In the genomic region with DNA sequence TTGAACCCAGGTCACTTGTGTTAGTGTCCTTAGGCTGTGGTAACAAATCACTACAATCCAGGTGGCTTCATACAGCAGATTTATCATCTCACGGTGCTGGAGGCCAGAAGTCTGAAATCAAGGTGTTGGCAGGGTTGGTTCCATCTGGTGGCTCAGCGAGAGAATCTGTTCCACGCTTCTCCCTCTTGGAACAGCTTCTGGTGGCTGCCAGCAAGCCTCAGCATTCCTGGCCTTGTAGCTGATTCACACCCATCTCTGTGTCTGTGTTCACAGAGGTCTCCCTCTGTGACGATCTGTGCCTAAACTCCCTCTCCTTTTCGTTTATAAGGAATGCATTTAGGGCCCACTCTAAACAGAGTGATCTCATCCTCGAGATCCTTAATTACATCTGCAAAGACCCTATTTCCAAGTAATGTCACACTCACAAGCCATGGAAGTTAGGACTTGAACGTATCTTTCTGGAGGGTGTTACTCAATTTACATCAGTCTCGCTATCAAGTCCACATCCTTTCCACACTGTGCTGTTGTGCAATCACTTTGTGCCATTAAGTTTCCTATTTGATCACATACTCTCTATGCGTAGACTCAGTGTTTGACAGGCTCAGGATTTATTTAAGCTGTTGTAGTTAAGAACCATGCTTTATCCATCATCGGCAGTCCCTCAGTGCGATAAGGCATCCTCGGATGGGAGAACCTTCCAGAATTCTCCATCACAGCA, we compare ENCODE assay signal across 21 cellular contexts.
DNase-seq lines count a peak whose midpoint lies in the region; ATAC-seq, FAIRE-seq and TF ChIP-seq lines count a peak whose summit lies in the region.
"Had no signal": no experiment of that assay in that cellular context is flagged by ENCODE, and none has a peak within 500 bp of the region (broad histone marks: within the 10 kb centered on the region; RNA-seq: fewer than 3 reads in every experiment).

No MANE protein-coding gene starts in this region.

- no peak overlapping the region for H3K4me3 ChIP-seq in fibroblast of pulmonary artery (replicated peaks; ENCODE audit: low read depth, low read length)
- H3K4me3 ChIP-seq: esophagus muscularis mucosa, HAP-1, MG63, right lobe of liver had no signal

- DNase-seq in SIG-M5 treated with dmso at 0.1 percent for 504 hours (lab: John Stamatoyannopoulos, UW; ENCODE audit: unreplicated experiment) (peak; percentile 57), SIG-M5 (lab: John Stamatoyannopoulos, UW) (no peak), fibroblast of pulmonary artery (ENCODE audit: low read depth) (peak; percentile 69), iPS-NIHi11 (ENCODE audit: low spot score) (no peak), COLO668 (lab: John Stamatoyannopoulos, UW; ENCODE audit: unreplicated experiment) (no peak)
- DNase-seq: 8988T; activated CD4-positive, alpha-beta T cell treated with anti-CD3 and anti-CD28 coated beads for 48 hours; activated CD8-positive, alpha-beta memory T cell treated with anti-CD3 and anti-CD28 coated beads, Interleukin-2, amount 10 ng/mL, durations not matched to agents 7 days and 5 days; effector CD8-positive, alpha-beta T cell; immature natural killer cell; MG63; NCI-H2029; right lobe of liver; stimulated activated naive CD8-positive, alpha-beta T cell treated with anti-CD3 and anti-CD28 coated beads, Interleukin-15, Interleukin-2, amounts not matched to agents 100 U/mL and 50 U/mL, for 24 hours; trophoblast cell had no signal

- TF ChIP-seq CTCF in fibroblast of pulmonary artery (IDR thresholded peaks at IDR 0.05; ENCODE audit: low read length, missing control alignments) = no peak

- TF ChIP-seq POLR2A in GM18505 (IDR thresholded peaks at IDR 0.05; ENCODE audit: borderline replicate concordance, extremely low read depth, insufficient read depth, insufficient read length) = no peak

- peak; percentile 96 for FAIRE-seq in TTC549 (lab: Jason Lieb, UNC)
- FAIRE-seq: G401.6 had no signal

- ATAC-seq in GM19395 (IDR thresholded peaks at IDR 0.05; ENCODE audit: unreplicated experiment) (no peak), GM18505 (IDR thresholded peaks at IDR 0.05; ENCODE audit: unreplicated experiment) (no peak)
- ATAC-seq: activated CD8-positive, alpha-beta memory T cell treated with anti-CD3 and anti-CD28 coated beads, Interleukin-2, amount 10 ng/mL, durations not matched to agents 7 days and 5 days; stimulated activated naive CD8-positive, alpha-beta T cell treated with anti-CD3 and anti-CD28 coated beads, Interleukin-15, Interleukin-2, amounts not matched to agents 100 U/mL and 50 U/mL, for 24 hours had no signal

Comparison
In these comparisons a context has a peak if more than half of its experiments do, and no peak if none do; other contexts are left out.
1. DNase-seq: peak in SIG-M5 treated with dmso at 0.1 percent for 504 hours (single experiment) and fibroblast of pulmonary artery (single experiment); none in SIG-M5 (single experiment), iPS-NIHi11 (single experiment) and COLO668 (single experiment).